20 cellular contexts compared by ENCODE assay signal in genomic region chr12:41531147-41531829, GRCh38.
DNase-seq lines count a peak whose midpoint lies in the region; ATAC-seq and TF ChIP-seq lines count a peak whose summit lies in the region.
"Had no signal": no experiment of that assay in that cellular context is flagged by ENCODE, and none has a peak within 500 bp of the region (broad histone marks: within the 10 kb centered on the region; RNA-seq: fewer than 3 reads in every experiment).

No MANE protein-coding gene starts in this region.

- no peak for TF ChIP-seq EP300 in gastroesophageal sphincter (IDR thresholded peaks at IDR 0.05)

- TF ChIP-seq POLR2A in Peyer's patch (IDR thresholded peaks at IDR 0.05), result no peak
- no peak for TF ChIP-seq POLR2A in gastroesophageal sphincter (IDR thresholded peaks at IDR 0.05)

- no peaks in the 10 kb centered on the region for H3K36me3 ChIP-seq in Peyer's patch
- H3K36me3 ChIP-seq in gastroesophageal sphincter, result no peaks in the 10 kb centered on the region
- H3K36me3 ChIP-seq: breast epithelium, prostate gland, vagina had no signal

- H3K9me3 ChIP-seq in Peyer's patch (no peaks in the 10 kb centered on the region), gastroesophageal sphincter (no peaks in the 10 kb centered on the region)
- H3K9me3 ChIP-seq: breast epithelium, prostate gland, vagina had no signal

- H3K27ac ChIP-seq in Peyer's patch (peak overlapping the region in 1 of 4 donors; percentile 41), gastroesophageal sphincter (peak overlapping the region; percentile 14 to 64 (median 60)), substantia nigra (ENCODE audit: low read depth, low read length, poor library complexity, severe bottlenecking) (peak overlapping the region; percentile 78)
- H3K27ac ChIP-seq: breast epithelium, foreskin keratinocyte, prostate gland, vagina had no signal

- H3K4me3 ChIP-seq in Peyer's patch (no peak overlapping the region), gastroesophageal sphincter (peak overlapping the region in 1 of 2 donors; percentile 7)
- H3K4me3 ChIP-seq: breast epithelium, prostate gland, vagina had no signal

- H3K4me1 ChIP-seq in Peyer's patch, result no peaks in the 10 kb centered on the region
- peaks cover 0 to 10% (median 0%) of the 10 kb centered on the region in 3 donors for H3K4me1 ChIP-seq in gastroesophageal sphincter
- H3K4me1 ChIP-seq: breast epithelium, foreskin keratinocyte, prostate gland, vagina had no signal

- TF ChIP-seq CTCF in Peyer's patch (IDR thresholded peaks at IDR 0.05), result no peak
- TF ChIP-seq CTCF in gastroesophageal sphincter (IDR thresholded peaks at IDR 0.05), result no peak

- no peaks in the 10 kb centered on the region for H3K27me3 ChIP-seq in Peyer's patch
- H3K27me3 ChIP-seq in gastroesophageal sphincter, result no peaks in the 10 kb centered on the region
- H3K27me3 ChIP-seq: breast epithelium, foreskin keratinocyte, vagina had no signal

- WGBS in gastroesophageal sphincter (ENCODE audit: low coverage in 1 of 2), 2 donors, result 64 to 100% methylated on average over 2 to 12 of the region's 13 CpGs

- DNase-seq in Peyer's patch (peak in 2 of 3 donors; percentile 51 to 62), mucosa of gallbladder (ENCODE audit: low spot score) (peak; percentile 35), substantia nigra (lab: John Stamatoyannopoulos, UW) (peak in 43 of 49 donors; percentile 2 to 80 (median 45)), NCI-H1436 (lab: John Stamatoyannopoulos, UW) (no peak)
- no peak for DNase-seq in activated CD4-positive, alpha-beta T cell treated with anti-CD3 and anti-CD28 coated beads for 4 hours
- DNase-seq in stimulated activated CD4-positive, alpha-beta T cell treated with anti-CD3 and anti-CD28 coated beads, Interleukin-4, amount 100 ng/mL, for 4 hours, result no peak
- DNase-seq: activated naive CD4-positive, alpha-beta T cell treated with anti-CD3 and anti-CD28 coated beads, Interleukin-2, amount 10 ng/mL, durations not matched to agents 7 days and 5 days; activated T-cell treated with anti-CD3 and anti-CD28 coated beads for 4 hours; AML-193; effector memory CD8-positive, alpha-beta T cell; islet precursor cell; MV-4-11; stimulated activated CD4-positive, alpha-beta T cell treated with anti-CD3 and anti-CD28 coated beads, Interleukin-2, amount 100 ng/mL, for 24 hours; stimulated activated CD8-positive, alpha-beta memory T cell treated with anti-CD3 and anti-CD28 coated beads, Interleukin-4, amount 100 ng/mL, for 48 hours had no signal

- ATAC-seq in gastroesophageal sphincter (peak; percentile 88), HG03469 (IDR thresholded peaks at IDR 0.05; ENCODE audit: unreplicated experiment) (no peak)
- ATAC-seq: effector memory CD8-positive, alpha-beta T cell had no signal

Comparison
In these comparisons a context has a peak if more than half of its experiments do, and no peak if none do; other contexts are left out.
1. DNase-seq: peak in Peyer's patch (2 of 3), mucosa of gallbladder (single experiment) and substantia nigra (43 of 49); none in NCI-H1436 (single experiment), activated CD4-positive, alpha-beta T cell treated with anti-CD3 and anti-CD28 coated beads for 4 hours (0 of 2) and stimulated activated CD4-positive, alpha-beta T cell treated with anti-CD3 and anti-CD28 coated beads, Interleukin-4, amount 100 ng/mL, for 4 hours (0 of 2).